13 cellular contexts compared by ENCODE assay signal in genomic region chr17:78442648-78443128, GRCh38.
DNase-seq lines count a peak whose midpoint lies in the region; ATAC-seq, FAIRE-seq and TF ChIP-seq lines count a peak whose summit lies in the region.
"Had no signal": no experiment of that assay in that cellular context is flagged by ENCODE, and none has a peak within 500 bp of the region (broad histone marks: within the 10 kb centered on the region; RNA-seq: fewer than 3 reads in every experiment).

No MANE protein-coding gene starts in this region.

- no peaks in the 10 kb centered on the region for H3K36me3 ChIP-seq in lung (ENCODE audit: control insufficient read depth in 2 of 2, insufficient read depth in 2 of 2, low read length in 2 of 2)

- H3K4me1 Mint-ChIP-seq in effector memory CD8-positive, alpha-beta T cell (ENCODE audit: low read depth in 2 of 2): peaks cover 0 to 3% of the 10 kb centered on the region in 2 donors

- ATAC-seq in effector memory CD8-positive, alpha-beta T cell (replicated peaks): peak; percentile 63
- ATAC-seq in lung (ENCODE audit: insufficient read depth, low FRiP score): peak; percentile 73
- no peak for ATAC-seq in HG02763 (IDR thresholded peaks at IDR 0.05; ENCODE audit: unreplicated experiment)

- peaks cover 13% of the 10 kb centered on the region for H3K36me3 Mint-ChIP-seq in effector memory CD8-positive, alpha-beta T cell (ENCODE audit: insufficient read depth)

- H3K27ac ChIP-seq in lung (ENCODE audit: low read depth in 1 of 2, low read length in 1 of 2): peak overlapping the region in 1 of 2 donors; percentile 43
- H3K27ac ChIP-seq: 22Rv1 had no signal

- no peak overlapping the region for H3K4me3 ChIP-seq in lung

- H3K27me3 ChIP-seq in lung (ENCODE audit: control insufficient read depth, insufficient read depth): no peaks in the 10 kb centered on the region

- H3K27me3 Mint-ChIP-seq in effector memory CD8-positive, alpha-beta T cell: peaks cover 0 to 8% of the 10 kb centered on the region in 2 donors

- H3K9me3 Mint-ChIP-seq in effector memory CD8-positive, alpha-beta T cell: peaks cover 0 to 2% of the 10 kb centered on the region in 2 donors

- H3K4me1 ChIP-seq in lung (ENCODE audit: control insufficient read depth in 2 of 2, insufficient read depth in 2 of 2, low read length in 2 of 2): no peaks in the 10 kb centered on the region

- WGBS in lung, 2 donors: 22 to 46% methylated on average over 18 of the region's 18 CpGs

- no peak for TF ChIP-seq CTCF in lung (IDR thresholded peaks at IDR 0.05; ENCODE audit: control extremely low read depth, extremely low read depth)

- no peak overlapping the region for H3K27ac Mint-ChIP-seq in effector memory CD8-positive, alpha-beta T cell

- FAIRE-seq in urothelium cell line (lab: Jason Lieb, UNC) (peak; percentile 79), frontal cortex (lab: Jason Lieb, UNC) (no peak)
- FAIRE-seq: G401.6, H1 had no signal

- H3K9me3 ChIP-seq in lung (ENCODE audit: control insufficient read depth in 2 of 2, insufficient read depth in 1 of 2, low read length in 1 of 2): no peaks in the 10 kb centered on the region

- H3K4me3 Mint-ChIP-seq in effector memory CD8-positive, alpha-beta T cell: no peak overlapping the region

- peak; percentile 42 for DNase-seq in NK-92 treated with Interleukin-12 subunit alpha and Interleukin-12 subunit beta, amount 100 ng/mL, for 24 hours (lab: John Stamatoyannopoulos, UW)
- DNase-seq in NK-92 (lab: John Stamatoyannopoulos, UW; ENCODE audit: unreplicated experiment) (no peak), lung (ENCODE audit: low spot score) (peak; percentile 71), urothelium cell line (ENCODE audit: low spot score) (no peak), frontal cortex (ENCODE audit: low spot score in 2 of 2) (no peak), NCI-H345 treated with DMSO at 0.1 percent for 48 hours (lab: John Stamatoyannopoulos, UW; ENCODE audit: unreplicated experiment) (no peak)
- no peak for DNase-seq in effector memory CD8-positive, alpha-beta T cell
- DNase-seq: activated gamma-delta T cell treated with Interleukin-2 at 50 U/mL for 16 hours; stimulated activated CD4-positive, alpha-beta T cell treated with anti-CD3 and anti-CD28 coated beads, Interleukin-4, amount 100 ng/mL, for 4 hours had no signal

Comparison
In these comparisons a context has a peak if more than half of its experiments do, and no peak if none do; other contexts are left out.
1. DNase-seq: peak in NK-92 treated with Interleukin-12 subunit alpha and Interleukin-12 subunit beta, amount 100 ng/mL, for 24 hours (single experiment) and lung (single experiment); none in NK-92 (single experiment), effector memory CD8-positive, alpha-beta T cell (0 of 3), urothelium cell line (single experiment), frontal cortex (0 of 2) and NCI-H345 treated with DMSO at 0.1 percent for 48 hours (single experiment).